10 cellular contexts compared by ENCODE assay signal in the genomic region with DNA sequence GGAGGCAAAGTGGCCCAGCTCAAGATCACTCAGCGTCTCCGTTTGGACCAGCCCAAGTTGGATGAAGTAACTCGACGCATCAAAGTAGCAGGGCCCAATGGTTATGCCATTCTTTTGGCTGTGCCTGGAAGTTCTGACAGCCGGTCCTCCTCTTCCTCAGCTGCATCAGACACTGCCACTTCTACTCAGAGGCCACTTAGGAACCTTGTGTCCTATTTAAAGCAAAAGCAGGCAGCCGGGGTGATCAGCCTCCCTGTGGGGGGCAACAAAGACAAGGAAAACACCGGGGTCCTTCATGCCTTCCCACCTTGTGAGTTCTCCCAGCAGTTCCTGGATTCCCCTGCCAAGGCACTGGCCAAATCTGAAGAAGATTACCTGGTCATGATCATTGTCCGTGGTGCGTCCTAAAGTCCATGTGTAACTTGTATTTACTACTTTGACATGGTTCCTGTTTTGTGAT. TPM values are rescaled to one million over a fixed set of nuclear protein-coding genes. Genes with fewer than 3 reads are reported as not detected.
DNase-seq lines count a peak whose midpoint lies in the region; ATAC-seq and TF ChIP-seq lines count a peak whose summit lies in the region.
"Had no signal": no experiment of that assay in that cellular context is flagged by ENCODE, and none has a peak within 500 bp of the region (broad histone marks: within the 10 kb centered on the region; RNA-seq: fewer than 3 reads in every experiment).

No MANE protein-coding gene starts in this region.

- no peak for DNase-seq in CD8-positive, alpha-beta memory T cell
- no peak for DNase-seq in choroid plexus epithelial cell (ENCODE audit: low read depth)
- DNase-seq in natural killer cell treated with Interleukin-12 subunit alpha and Interleukin-12 subunit beta and Interleukin-15 and Interleukin-18, amount 100 ng/mL, for 72 hours (ENCODE audit: low spot score): no peak
- DNase-seq in DMS153 treated with DMSO at 0.1 percent for 48 hours (lab: John Stamatoyannopoulos, UW; ENCODE audit: unreplicated experiment): no peak
- DNase-seq in testis: no peak
- DNase-seq in NCI-H2107 (lab: John Stamatoyannopoulos, UW): no peak
- no peak for DNase-seq in NCI-H1436 treated with DMSO at 0.1 percent for 48 hours (lab: John Stamatoyannopoulos, UW)
- DNase-seq: NCI-H2171 treated with DMSO at 0.1 percent for 48 hours had no signal

- POLR2A ChIA-PET in CD8-positive, alpha-beta memory T cell (lab: Charles Lee): interaction anchor here (1.0 kb wide), 1 partner anchor 129 kb away, joined by 3 read pairs; no protein-coding TSS in a partner anchor

- no peaks in the 10 kb centered on the region for H3K9me3 Mint-ChIP-seq in CD8-positive, alpha-beta memory T cell
- no peaks in the 10 kb centered on the region for H3K9me3 Mint-ChIP-seq in natural killer cell treated with Interleukin-12 subunit alpha and Interleukin-12 subunit beta and Interleukin-15 and Interleukin-18, amount 100 ng/mL, for 72 hours
- H3K9me3 Mint-ChIP-seq: stimulated activated naive CD8-positive, alpha-beta T cell treated with anti-CD3 and anti-CD28 coated beads, Interleukin-15, Interleukin-2, amounts not matched to agents 100 ng/mL and 50 ng/mL, for 24 hours had no signal

- H3K27ac Mint-ChIP-seq in CD8-positive, alpha-beta memory T cell: peak overlapping the region in 6 of 8 donors; percentile 12 to 79 (median 54)
- H3K27ac Mint-ChIP-seq in natural killer cell treated with Interleukin-12 subunit alpha and Interleukin-12 subunit beta and Interleukin-15 and Interleukin-18, amount 100 ng/mL, for 72 hours: peak overlapping the region; percentile 43 to 63

- peak overlapping the region; percentile 80 for H3K4me3 ChIP-seq in CD8-positive, alpha-beta memory T cell (ENCODE audit: low read length)
- H3K4me3 ChIP-seq in HUES64 (ENCODE audit: low read length) (peak overlapping the region; percentile 98), choroid plexus epithelial cell (ENCODE audit: low read depth, low read length) (peak overlapping the region; percentile 7), testis (no peak overlapping the region)

- no peaks in the 10 kb centered on the region for H3K9me3 ChIP-seq in CD8-positive, alpha-beta memory T cell (ENCODE audit: low read length)
- H3K9me3 ChIP-seq in HUES64 (ENCODE audit: insufficient read depth, low read depth, low read length) (no peaks in the 10 kb centered on the region), testis (no peaks in the 10 kb centered on the region)

- no peak for ATAC-seq in natural killer cell treated with Interleukin-12 subunit alpha and Interleukin-12 subunit beta and Interleukin-15 and Interleukin-18, amount 100 ng/mL, for 72 hours

- peaks cover 4% of the 10 kb centered on the region for H3K36me3 ChIP-seq in CD8-positive, alpha-beta memory T cell (ENCODE audit: insufficient read depth, low read length)
- H3K36me3 ChIP-seq in HUES64 (ENCODE audit: insufficient read depth, low read length) (peaks cover 59% of the 10 kb centered on the region), testis (ENCODE audit: low read depth, missing control alignments) (no peaks in the 10 kb centered on the region)

- H3K4me1 Mint-ChIP-seq in CD8-positive, alpha-beta memory T cell: peaks cover 75 to 84% (median 80%) of the 10 kb centered on the region in 3 donors
- peaks cover 57 to 74% of the 10 kb centered on the region in 2 donors for H3K4me1 Mint-ChIP-seq in natural killer cell treated with Interleukin-12 subunit alpha and Interleukin-12 subunit beta and Interleukin-15 and Interleukin-18, amount 100 ng/mL, for 72 hours (ENCODE audit: low read depth in 2 of 2)

- intact Hi-C loops in testis (cut with DNase I; ENCODE audit: low total_unique reads): loop anchor here (10.0 kb wide), 1 partner anchor 63 kb away; the partner anchor contains the start of gene LAMTOR5

- H3K4me3 Mint-ChIP-seq in CD8-positive, alpha-beta memory T cell: peak overlapping the region in 1 of 7 donors; percentile 77
- H3K4me3 Mint-ChIP-seq in natural killer cell treated with Interleukin-12 subunit alpha and Interleukin-12 subunit beta and Interleukin-15 and Interleukin-18, amount 100 ng/mL, for 72 hours: no peak overlapping the region
- H3K4me3 Mint-ChIP-seq: stimulated activated naive CD8-positive, alpha-beta T cell treated with anti-CD3 and anti-CD28 coated beads, Interleukin-15, Interleukin-2, amounts not matched to agents 100 ng/mL and 50 ng/mL, for 24 hours had no signal

- peaks cover 3 to 22% (median 5%) of the 10 kb centered on the region in 3 donors for H3K36me3 Mint-ChIP-seq in CD8-positive, alpha-beta memory T cell
- H3K36me3 Mint-ChIP-seq in natural killer cell treated with Interleukin-12 subunit alpha and Interleukin-12 subunit beta and Interleukin-15 and Interleukin-18, amount 100 ng/mL, for 72 hours: peaks cover 39% of the 10 kb centered on the region

- no peak for TF ChIP-seq POLR2A in testis (IDR thresholded peaks at IDR 0.05)

- H3K27me3 Mint-ChIP-seq in CD8-positive, alpha-beta memory T cell: no peaks in the 10 kb centered on the region
- H3K27me3 Mint-ChIP-seq in natural killer cell treated with Interleukin-12 subunit alpha and Interleukin-12 subunit beta and Interleukin-15 and Interleukin-18, amount 100 ng/mL, for 72 hours: no peaks in the 10 kb centered on the region
- H3K27me3 Mint-ChIP-seq: stimulated activated naive CD8-positive, alpha-beta T cell treated with anti-CD3 and anti-CD28 coated beads, Interleukin-15, Interleukin-2, amounts not matched to agents 100 ng/mL and 50 ng/mL, for 24 hours had no signal

- peak overlapping the region; percentile 29 for H3K27ac ChIP-seq in CD8-positive, alpha-beta memory T cell (ENCODE audit: low read depth, low read length)
- H3K27ac ChIP-seq in HUES64 (ENCODE audit: low read depth, low read length): no peak overlapping the region
- no peak overlapping the region for H3K27ac ChIP-seq in testis

- WGBS in HUES64: 51% methylated on average over 9 of the region's 9 CpGs
- 38 to 49% methylated on average over 9 of the region's 9 CpGs for WGBS in testis, 2 donors

- H3K27me3 ChIP-seq in CD8-positive, alpha-beta memory T cell (ENCODE audit: insufficient read depth, low read length, poor library complexity, severe bottlenecking): no peaks in the 10 kb centered on the region
- H3K27me3 ChIP-seq in HUES64 (ENCODE audit: insufficient read depth, low read length) (no peaks in the 10 kb centered on the region), testis (no peaks in the 10 kb centered on the region)

- CTCF ChIA-PET in CD8-positive, alpha-beta memory T cell (lab: Charles Lee): interaction anchor here (2.2 kb wide), 1 partner anchor 135 kb away, joined by 8 read pairs; no protein-coding TSS in a partner anchor

- H3K9ac ChIP-seq in HUES64 (ENCODE audit: low read depth, low read length): no peak overlapping the region

- TF ChIP-seq CTCF in choroid plexus epithelial cell (conservative IDR thresholded peaks at IDR 0.05; ENCODE audit: low read depth, low read length) (no peak), testis (IDR thresholded peaks at IDR 0.05) (no peak)

- peaks cover 70% of the 10 kb centered on the region for H3K4me1 ChIP-seq in CD8-positive, alpha-beta memory T cell (ENCODE audit: insufficient read depth, low read length)
- peaks cover 69% of the 10 kb centered on the region for H3K4me1 ChIP-seq in HUES64 (ENCODE audit: insufficient read depth, low read length)
- H3K4me1 ChIP-seq in testis: peaks cover 34% of the 10 kb centered on the region

RNA-seq across cellular contexts. Expression of gene RBM15, which starts 2.7 kb away (rescaled TPM):
- 10 to 100 TPM; 53.9 to 54.0 TPM for total RNA-seq in CD8-positive, alpha-beta memory T cell
- polyA plus RNA-seq in CD8-positive, alpha-beta memory T cell: 10.7 TPM
- 14.6 TPM for polyA plus RNA-seq in HUES64 (2013, experiment 1 of 2)
- polyA plus RNA-seq in HUES64 (2013, experiment 2 of 2): 15.2 TPM
- 10 to 100 TPM; 60.2 to 97.9 TPM for total RNA-seq in natural killer cell treated with Interleukin-12 subunit alpha and Interleukin-12 subunit beta and Interleukin-15 and Interleukin-18, amount 100 ng/mL, for 72 hours
- 10 to 100 TPM; 72.8 to 80.2 TPM for total RNA-seq in testis
- 22.2 TPM for polyA plus RNA-seq in testis (ENCODE audit: insufficient read depth, low read depth, low replicate concordance)

RNA-seq across cellular contexts. Expression of gene SLC16A4, which starts 48.9 kb away (rescaled TPM):
- under 1 TPM; 0.09 to 0.13 TPM for total RNA-seq in CD8-positive, alpha-beta memory T cell
- polyA plus RNA-seq in CD8-positive, alpha-beta memory T cell: 0.49 TPM
- 1.00 TPM for polyA plus RNA-seq in HUES64 (2013, experiment 1 of 2)
- polyA plus RNA-seq in HUES64 (2013, experiment 2 of 2): 1.6 TPM
- total RNA-seq in natural killer cell treated with Interleukin-12 subunit alpha and Interleukin-12 subunit beta and Interleukin-15 and Interleukin-18, amount 100 ng/mL, for 72 hours: under 1 TPM in 1 of 2 donors, not detected in 1; 0.48 TPM
- total RNA-seq in testis: 1 to 10 TPM; 5.8 to 8.2 TPM
- polyA plus RNA-seq in testis (ENCODE audit: insufficient read depth, low read depth, low replicate concordance): 17.4 TPM

Comparison
In these comparisons a context has a peak if more than half of its experiments do, and no peak if none do; other contexts are left out.
1. H3K4me3 ChIP-seq: peak in CD8-positive, alpha-beta memory T cell (single experiment), HUES64 (single experiment) and choroid plexus epithelial cell (single experiment); none in testis (0 of 2).
2. RNA of gene SLC16A4, which starts 48.9 kb away (total RNA-seq): 5.8 to 8.2 TPM in testis; 0.48 TPM in natural killer cell treated with Interleukin-12 subunit alpha and Interleukin-12 subunit beta and Interleukin-15 and Interleukin-18, amount 100 ng/mL, for 72 hours and 0.09 to 0.13 TPM in CD8-positive, alpha-beta memory T cell; every median in the first group is over 4 times any median in the second.